In genomic region chr3:82954486-82954885, GRCh38 we compare ENCODE assay signal across 28 cellular contexts.
"Had no signal": no experiment of that assay in that cellular context is flagged by ENCODE, and none has a peak within 500 bp of the region (broad histone marks: within the 10 kb centered on the region; RNA-seq: fewer than 3 reads in every experiment).

No MANE protein-coding gene starts in this region.

- H3K4me3 Mint-ChIP-seq: stimulated activated effector memory CD8-positive, alpha-beta T cell treated with anti-CD3 and anti-CD28 coated beads, Interleukin-12 subunit alpha, Interleukin-12 subunit beta, amount 100 ng/mL, for 72 hours; stimulated activated memory B cell treated with anti-CD40 and anti-IgM and Interleukin-4, amounts not matched to agents 10 μg/mL and 1 μg/mL and 100 μg/mL, for 72 hours; stimulated activated naive B cell treated with anti-CD40 and anti-IgM and Interleukin-4, amounts not matched to agents 10 μg/mL and 1 μg/mL and 100 μg/mL, for 72 hours; stimulated activated naive CD8-positive, alpha-beta T cell treated with anti-CD3 and anti-CD28 coated beads, Interleukin-15, amount 100 ng/mL, for 72 hours; stimulated activated naive CD8-positive, alpha-beta T cell treated with anti-CD3 and anti-CD28 coated beads, Interleukin-15, Interleukin-2, amounts not matched to agents 100 ng/mL and 50 ng/mL, for 24 hours; type B pancreatic cell had no signal

- H3K9me3 Mint-ChIP-seq: stimulated activated memory B cell treated with anti-CD40 and anti-IgM and Interleukin-4, amounts not matched to agents 10 μg/mL and 1 μg/mL and 100 μg/mL, for 72 hours; type B pancreatic cell had no signal

- H3K27ac ChIP-seq: stomach, suprapubic skin, testis, thoracic aorta, thyroid gland, tibial artery, tibial nerve, transverse colon, upper lobe of right lung, uterus, vagina had no signal

- H3K36me3 Mint-ChIP-seq: stimulated activated effector memory CD8-positive, alpha-beta T cell treated with anti-CD3 and anti-CD28 coated beads, Interleukin-12 subunit alpha, Interleukin-12 subunit beta, amount 100 ng/mL, for 72 hours; stimulated activated memory B cell treated with anti-CD40 and anti-IgM and Interleukin-4, amounts not matched to agents 10 μg/mL and 1 μg/mL and 100 μg/mL, for 72 hours; stimulated activated naive B cell treated with anti-CD40 and anti-IgM and Interleukin-4, amounts not matched to agents 10 μg/mL and 1 μg/mL and 100 μg/mL, for 72 hours; type B pancreatic cell had no signal

- H3K27me3 Mint-ChIP-seq: stimulated activated memory B cell treated with anti-CD40 and anti-IgM and Interleukin-4, amounts not matched to agents 10 μg/mL and 1 μg/mL and 100 μg/mL, for 72 hours; stimulated activated naive B cell treated with anti-CD40 and anti-IgM and Interleukin-4, amounts not matched to agents 10 μg/mL and 1 μg/mL and 100 μg/mL, for 72 hours; stimulated activated naive CD8-positive, alpha-beta T cell treated with anti-CD3 and anti-CD28 coated beads, Interleukin-15, amount 100 ng/mL, for 72 hours; stimulated activated naive CD8-positive, alpha-beta T cell treated with anti-CD3 and anti-CD28 coated beads, Interleukin-15, Interleukin-2, amounts not matched to agents 100 ng/mL and 50 ng/mL, for 24 hours; type B pancreatic cell had no signal

- H3K27ac Mint-ChIP-seq: stimulated activated effector memory CD8-positive, alpha-beta T cell treated with anti-CD3 and anti-CD28 coated beads, Interleukin-12 subunit alpha, Interleukin-12 subunit beta, amount 100 ng/mL, for 72 hours; stimulated activated memory B cell treated with anti-CD40 and anti-IgM and Interleukin-4, amounts not matched to agents 10 μg/mL and 1 μg/mL and 100 μg/mL, for 72 hours; stimulated activated naive B cell treated with anti-CD40 and anti-IgM and Interleukin-4, amounts not matched to agents 10 μg/mL and 1 μg/mL and 100 μg/mL, for 72 hours; stimulated activated naive CD8-positive, alpha-beta T cell treated with anti-CD3 and anti-CD28 coated beads, Interleukin-15, amount 100 ng/mL, for 72 hours; stimulated activated naive CD8-positive, alpha-beta T cell treated with anti-CD3 and anti-CD28 coated beads, Interleukin-15, Interleukin-2, amounts not matched to agents 100 ng/mL and 50 ng/mL, for 24 hours; type B pancreatic cell had no signal

- H3K9me3 ChIP-seq: testis, thoracic aorta, thyroid gland, upper lobe of right lung, uterus, vagina had no signal

- H3K4me1 ChIP-seq: stomach, suprapubic skin, testis, thyroid gland, tibial artery, tibial nerve, transverse colon, upper lobe of right lung, uterus, vagina had no signal

- ATAC-seq: stimulated activated effector memory CD8-positive, alpha-beta T cell treated with anti-CD3 and anti-CD28 coated beads, Interleukin-12 subunit alpha, Interleukin-12 subunit beta, amount 100 ng/mL, for 72 hours; stimulated activated memory B cell treated with anti-CD40 and anti-IgM and Interleukin-4, amounts not matched to agents 10 μg/mL and 1 μg/mL and 100 μg/mL, for 72 hours; stimulated activated naive B cell treated with anti-CD40 and anti-IgM and Interleukin-4, amounts not matched to agents 10 μg/mL and 1 μg/mL and 100 μg/mL, for 72 hours; stimulated activated naive CD8-positive, alpha-beta T cell treated with anti-CD3 and anti-CD28 coated beads, Interleukin-15, amount 100 ng/mL, for 72 hours; stimulated activated naive CD8-positive, alpha-beta T cell treated with anti-CD3 and anti-CD28 coated beads, Interleukin-15, Interleukin-2, amounts not matched to agents 100 U/mL and 50 U/mL, for 24 hours; upper lobe of right lung had no signal

- DNase-seq: stimulated activated CD4-positive, alpha-beta T cell treated with anti-CD3 and anti-CD28 coated beads, Interleukin-2, amount 100 ng/mL, for 48 hours; stimulated activated CD4-positive, alpha-beta T cell treated with anti-CD3 and anti-CD28 coated beads, Interleukin-4, amount 100 ng/mL, for 1 hour; stimulated activated CD4-positive, alpha-beta T cell treated with anti-CD3 and anti-CD28 coated beads, Interleukin-4, amount 100 ng/mL, for 24 hours; stimulated activated CD4-positive, alpha-beta T cell treated with anti-CD3 and anti-CD28 coated beads, Interleukin-4, amount 100 ng/mL, for 4 hours; stimulated activated CD8-positive, alpha-beta memory T cell treated with anti-CD3 and anti-CD28 coated beads, Interleukin-4, amount 100 ng/mL, for 48 hours; stimulated activated naive B cell treated with anti-CD40 and anti-IgM and Interleukin-4, amounts not matched to agents 10 μg/mL and 1 μg/mL and 100 μg/mL, for 72 hours; stimulated activated naive CD4-positive, alpha-beta T cell; stimulated activated naive CD4-positive, alpha-beta T cell treated with Interleukin-2 at 50 U/mL for 16 hours; stimulated activated naive CD8-positive, alpha-beta T cell treated with anti-CD3 and anti-CD28 coated beads, Interleukin-15, amount 100 ng/mL, for 72 hours; stimulated activated naive CD8-positive, alpha-beta T cell treated with anti-CD3 and anti-CD28 coated beads, Interleukin-15, Interleukin-2, amounts not matched to agents 100 U/mL and 50 U/mL, for 24 hours; stomach; substantia nigra; testis; thyroid gland; tibial artery; transverse colon; trophoblast cell; upper lobe of right lung; uterus had no signal

- H3K4me1 Mint-ChIP-seq: stimulated activated effector memory CD8-positive, alpha-beta T cell treated with anti-CD3 and anti-CD28 coated beads, Interleukin-12 subunit alpha, Interleukin-12 subunit beta, amount 100 ng/mL, for 72 hours; stimulated activated memory B cell treated with anti-CD40 and anti-IgM and Interleukin-4, amounts not matched to agents 10 μg/mL and 1 μg/mL and 100 μg/mL, for 72 hours; stimulated activated naive B cell treated with anti-CD40 and anti-IgM and Interleukin-4, amounts not matched to agents 10 μg/mL and 1 μg/mL and 100 μg/mL, for 72 hours; stimulated activated naive CD8-positive, alpha-beta T cell treated with anti-CD3 and anti-CD28 coated beads, Interleukin-15, amount 100 ng/mL, for 72 hours had no signal

- H3K4me3 ChIP-seq: stomach, suprapubic skin, testis, thoracic aorta, thyroid gland, tibial artery, tibial nerve, transverse colon, upper lobe of right lung, uterus, vagina had no signal

- H3K36me3 ChIP-seq: stomach, suprapubic skin, thoracic aorta, thyroid gland, tibial artery, tibial nerve, transverse colon, upper lobe of right lung, uterus, vagina had no signal

- H3K27me3 ChIP-seq: stomach, suprapubic skin, testis, thyroid gland, tibial artery, tibial nerve, transverse colon, upper lobe of right lung, uterus, vagina had no signal

- FAIRE-seq: urothelium cell line had no signal
